ENCODE assay signal across 13 cellular contexts in genomic region chr5:78005021-78005785, GRCh38.
DNase-seq lines count a peak whose midpoint lies in the region; FAIRE-seq and TF ChIP-seq lines count a peak whose summit lies in the region.
"Had no signal": no experiment of that assay in that cellular context is flagged by ENCODE, and none has a peak within 500 bp of the region (broad histone marks: within the 10 kb centered on the region; RNA-seq: fewer than 3 reads in every experiment).

No MANE protein-coding gene starts in this region.

- peak overlapping the region in 2 of 5 experiments; percentile 9 to 33 for H3K27ac Mint-ChIP-seq in brain
- peak overlapping the region; percentile 7 for H3K27ac Mint-ChIP-seq in neural crest cell (ENCODE audit: unreplicated experiment)
- H3K27ac Mint-ChIP-seq in activated naive CD4-positive, alpha-beta T cell treated with anti-CD3 and anti-CD28 coated beads, Interleukin-2, amount 10 ng/mL, durations not matched to agents 7 days and 5 days = no peak overlapping the region
- no peak overlapping the region for H3K27ac Mint-ChIP-seq in type B pancreatic cell
- H3K27ac Mint-ChIP-seq: activated B cell treated with CpG ODN at 0.5 μM for 24 hours; activated naive CD4-positive, alpha-beta T cell treated with anti-CD3 and anti-CD28 coated beads for 36 hours; IgD-negative memory B cell; immature natural killer cell had no signal

- DNase-seq in GM12891 (ENCODE audit: insufficient read length, low spot score) = no peak
- peak; percentile 95 for DNase-seq in NCI-H146 treated with DMSO at 0.1 percent for 48 hours (lab: John Stamatoyannopoulos, UW; ENCODE audit: unreplicated experiment)
- DNase-seq in neural crest cell (ENCODE audit: low read depth, low spot score) = no peak
- no peak for DNase-seq in activated CD4-positive, alpha-beta T cell treated with anti-CD3 and anti-CD28 coated beads for 1 hour
- DNase-seq in activated naive CD4-positive, alpha-beta T cell treated with anti-CD3 and anti-CD28 coated beads, Interleukin-2, amount 10 ng/mL, durations not matched to agents 7 days and 5 days = no peak
- no peak for DNase-seq in type B pancreatic cell (ENCODE audit: extremely low spot score, unreplicated experiment)
- no peak for DNase-seq in activated CD4-positive, CD25-positive, alpha-beta regulatory T cell treated with anti-CD3 and anti-CD28 coated beads, Interleukin-2, amount 50 U/mL, for 72 hours
- DNase-seq: activated B cell treated with CpG ODN at 0.5 μM for 24 hours; activated naive CD4-positive, alpha-beta T cell treated with anti-CD3 and anti-CD28 coated beads for 36 hours; Calu3; immature natural killer cell had no signal

- H3K27me3 Mint-ChIP-seq in brain (peaks cover 8% of the 10 kb centered on the region), neural crest cell (ENCODE audit: low read depth) (peaks cover 14% of the 10 kb centered on the region), type B pancreatic cell (no peaks in the 10 kb centered on the region)
- no peaks in the 10 kb centered on the region for H3K27me3 Mint-ChIP-seq in activated naive CD4-positive, alpha-beta T cell treated with anti-CD3 and anti-CD28 coated beads, Interleukin-2, amount 10 ng/mL, durations not matched to agents 7 days and 5 days
- H3K27me3 Mint-ChIP-seq: activated B cell treated with CpG ODN at 0.5 μM for 24 hours, IgD-negative memory B cell had no signal

- CTCF ChIA-PET in activated naive CD4-positive, alpha-beta T cell treated with anti-CD3 and anti-CD28 coated beads, Interleukin-2, amount 10 ng/mL, durations not matched to agents 7 days and 5 days (lab: Charles Lee) = interaction anchor here (0.5 kb wide), 1 partner anchor 270 kb away, joined by 5 read pairs; no protein-coding TSS in a partner anchor

- TF ChIP-seq POLR2A in GM12891 (IDR thresholded peaks at IDR 0.05; ENCODE audit: low read depth, low read length) = no peak

- peak overlapping the region in 3 of 5 experiments; percentile 11 to 32 (median 11) for H3K4me3 Mint-ChIP-seq in brain
- no peak overlapping the region for H3K4me3 Mint-ChIP-seq in neural crest cell
- H3K4me3 Mint-ChIP-seq in activated naive CD4-positive, alpha-beta T cell treated with anti-CD3 and anti-CD28 coated beads, Interleukin-2, amount 10 ng/mL, durations not matched to agents 7 days and 5 days = no peak overlapping the region
- no peak overlapping the region for H3K4me3 Mint-ChIP-seq in type B pancreatic cell
- H3K4me3 Mint-ChIP-seq: activated B cell treated with CpG ODN at 0.5 μM for 24 hours; activated naive CD4-positive, alpha-beta T cell treated with anti-CD3 and anti-CD28 coated beads for 36 hours; IgD-negative memory B cell; immature natural killer cell had no signal

- H3K9me3 Mint-ChIP-seq in brain (no peaks in the 10 kb centered on the region), neural crest cell (no peaks in the 10 kb centered on the region), type B pancreatic cell (no peaks in the 10 kb centered on the region)
- H3K9me3 Mint-ChIP-seq in activated naive CD4-positive, alpha-beta T cell treated with anti-CD3 and anti-CD28 coated beads, Interleukin-2, amount 10 ng/mL, durations not matched to agents 7 days and 5 days = no peaks in the 10 kb centered on the region
- H3K9me3 Mint-ChIP-seq: activated B cell treated with CpG ODN at 0.5 μM for 24 hours; activated naive CD4-positive, alpha-beta T cell treated with anti-CD3 and anti-CD28 coated beads for 36 hours; IgD-negative memory B cell; immature natural killer cell had no signal

- peak; percentile 31 for FAIRE-seq in GM12891 (lab: Jason Lieb, UNC)

- TF ChIP-seq CTCF in brain (conservative IDR thresholded peaks at IDR 0.05) (no peak), neural crest cell (conservative IDR thresholded peaks at IDR 0.05) (no peak), type B pancreatic cell (conservative IDR thresholded peaks at IDR 0.05) (no peak)

- peaks cover 51% of the 10 kb centered on the region for H3K4me1 Mint-ChIP-seq in brain
- peaks cover 48% of the 10 kb centered on the region for H3K4me1 Mint-ChIP-seq in neural crest cell
- no peaks in the 10 kb centered on the region for H3K4me1 Mint-ChIP-seq in activated naive CD4-positive, alpha-beta T cell treated with anti-CD3 and anti-CD28 coated beads, Interleukin-2, amount 10 ng/mL, durations not matched to agents 7 days and 5 days
- peaks cover 19% of the 10 kb centered on the region for H3K4me1 Mint-ChIP-seq in type B pancreatic cell (ENCODE audit: unreplicated experiment)
- H3K4me1 Mint-ChIP-seq: activated B cell treated with CpG ODN at 0.5 μM for 24 hours, IgD-negative memory B cell, immature natural killer cell had no signal

- H3K36me3 Mint-ChIP-seq in brain = peaks cover 12% of the 10 kb centered on the region
- H3K36me3 Mint-ChIP-seq in neural crest cell (ENCODE audit: low read depth) = peaks cover 2% of the 10 kb centered on the region
- peaks cover 1% of the 10 kb centered on the region for H3K36me3 Mint-ChIP-seq in activated naive CD4-positive, alpha-beta T cell treated with anti-CD3 and anti-CD28 coated beads, Interleukin-2, amount 10 ng/mL, durations not matched to agents 7 days and 5 days
- peaks cover 3% of the 10 kb centered on the region for H3K36me3 Mint-ChIP-seq in type B pancreatic cell

TF ChIP-seq in GM12891, 5 proteins besides CTCF, POLR2A, EP300 and RAD21:
- no peak for TF ChIP-seq SPI1 (IDR thresholded peaks at IDR 0.05; ENCODE audit: low read depth, low read length)
- no peak for TF ChIP-seq TAF1 (IDR thresholded peaks at IDR 0.05; ENCODE audit: low read depth, low read length)
- no peak for TF ChIP-seq PAX5 (IDR thresholded peaks at IDR 0.05; ENCODE audit: insufficient read depth, low read length, severe bottlenecking)
- no peak for TF ChIP-seq POLR2AphosphoS5 (IDR thresholded peaks at IDR 0.05; ENCODE audit: low read depth, low read length)
- no peak for TF ChIP-seq POU2F2 (IDR thresholded peaks at IDR 0.05; ENCODE audit: low read depth, low read length)

Comparison
In these comparisons a context has a peak if more than half of its experiments do, and no peak if none do; other contexts are left out.
1. H3K4me3 Mint-ChIP-seq: peak in brain (3 of 5); none in neural crest cell (single experiment), activated naive CD4-positive, alpha-beta T cell treated with anti-CD3 and anti-CD28 coated beads, Interleukin-2, amount 10 ng/mL, durations not matched to agents 7 days and 5 days (single experiment) and type B pancreatic cell (single experiment).